1 cellular context compared by ENCODE assay signal in genomic region chr19:16074488-16075365, GRCh38.
TF ChIP-seq lines count a peak whose summit lies in the region.

No MANE protein-coding gene starts in this region.

TF ChIP-seq in GM23338, 12 proteins besides CTCF, POLR2A, EP300 and RAD21 (continued from another document):
- TF ChIP-seq ZNF462 (CRISPR knock-in tag; IDR thresholded peaks at IDR 0.05) (no peak), NANOG (IDR thresholded peaks at IDR 0.05; ENCODE audit: borderline replicate concordance) (no peak), JUNB (IDR thresholded peaks at IDR 0.05; ENCODE audit: unreplicated experiment) (no peak)
